In the genomic region with DNA sequence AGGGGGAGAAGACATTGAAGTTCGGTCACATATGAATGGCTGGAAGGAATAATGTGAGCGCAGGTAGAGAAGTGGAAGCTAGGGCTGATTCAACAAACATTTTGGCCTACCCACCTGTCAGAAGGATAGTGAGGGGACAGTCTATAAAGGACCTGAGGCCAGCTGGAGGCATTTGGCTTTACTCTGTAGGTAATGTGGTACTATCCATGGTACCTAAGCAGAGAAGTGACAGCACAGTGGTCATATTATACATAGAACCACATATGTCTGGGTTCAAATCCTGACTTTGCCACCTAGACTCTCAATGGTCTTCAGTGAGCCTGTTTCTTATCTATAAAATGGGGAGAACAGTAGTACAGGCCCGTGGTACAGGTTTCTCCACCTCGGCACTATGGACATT, we compare ENCODE assay signal across 28 cellular contexts.
"Had no signal": no experiment of that assay in that cellular context is flagged by ENCODE, and none has a peak within 500 bp of the region (broad histone marks: within the 10 kb centered on the region; RNA-seq: fewer than 3 reads in every experiment).

No MANE protein-coding gene starts in this region.

- H3K4me1 ChIP-seq: left ventricle myocardium inferior, neural progenitor cell, right atrium auricular region, suprapubic skin, tibial artery, uterus had no signal

- H2AFZ ChIP-seq: neural progenitor cell had no signal

- H3K9ac ChIP-seq: neural progenitor cell had no signal

- H3K36me3 Mint-ChIP-seq: immature natural killer cell; mesothelial cell of epicardium; naive B cell; natural killer cell; neural progenitor cell; stimulated activated effector memory CD8-positive, alpha-beta T cell treated with anti-CD3 and anti-CD28 coated beads, Interleukin-12 subunit alpha, Interleukin-12 subunit beta, amount 100 ng/mL, for 72 hours had no signal

- H3K36me3 ChIP-seq: left ventricle myocardium inferior, neural progenitor cell, neutrophil, ovary, right atrium auricular region, suprapubic skin, thoracic aorta, tibial artery, uterus had no signal

- H3K27me3 ChIP-seq: neural progenitor cell, neutrophil, ovary, right atrium auricular region, suprapubic skin, tibial artery, uterus had no signal

- H3K27me3 Mint-ChIP-seq: naive B cell; progenitor cell of endocrine pancreas; stimulated activated naive CD8-positive, alpha-beta T cell treated with anti-CD3 and anti-CD28 coated beads, Interleukin-15, Interleukin-2, amounts not matched to agents 100 ng/mL and 50 ng/mL, for 24 hours had no signal

- H3K27ac Mint-ChIP-seq: immature natural killer cell; mesothelial cell of epicardium; naive B cell; natural killer cell; nephron progenitor cell; neural progenitor cell; progenitor cell of endocrine pancreas; stimulated activated effector memory CD8-positive, alpha-beta T cell treated with anti-CD3 and anti-CD28 coated beads, Interleukin-12 subunit alpha, Interleukin-12 subunit beta, amount 100 ng/mL, for 72 hours; stimulated activated naive CD8-positive, alpha-beta T cell treated with anti-CD3 and anti-CD28 coated beads, Interleukin-15, Interleukin-2, amounts not matched to agents 100 ng/mL and 50 ng/mL, for 24 hours had no signal

- H3K4me3 ChIP-seq: left ventricle myocardium inferior, lung, neural progenitor cell, ovary, right atrium auricular region, skin epidermis, suprapubic skin, thoracic aorta, tibial artery, uterus had no signal

- DNase-seq: hippocampal formation; immature natural killer cell; left ventricle myocardium inferior; naive B cell; natural killer cell; nephron progenitor cell; occipital lobe; ovary; stimulated activated CD4-positive, alpha-beta T cell treated with anti-CD3 and anti-CD28 coated beads, Interleukin-12 subunit alpha, Interleukin-12 subunit beta, amount 100 ng/mL, for 4 hours; stimulated activated CD4-positive, alpha-beta T cell treated with anti-CD3 and anti-CD28 coated beads, Interleukin-15, amount 100 ng/mL, for 24 hours; stimulated activated CD4-positive, alpha-beta T cell treated with anti-CD3 and anti-CD28 coated beads, Interleukin-2, amount 100 ng/mL, for 24 hours; stimulated activated CD4-positive, alpha-beta T cell treated with anti-CD3 and anti-CD28 coated beads, Interleukin-4, amount 100 ng/mL, for 24 hours; stimulated activated naive CD4-positive, alpha-beta T cell; trophoblast cell; uterus had no signal

- H3K4me2 ChIP-seq: neural progenitor cell had no signal

- H3K27ac ChIP-seq: left ventricle myocardium inferior, neural progenitor cell, neutrophil, ovary, right atrium auricular region, skin epidermis, suprapubic skin, thoracic aorta, tibial artery, uterus had no signal

- H3K9me3 Mint-ChIP-seq: immature natural killer cell; mesothelial cell of epicardium; naive B cell; natural killer cell; nephron progenitor cell; neural progenitor cell; stimulated activated effector memory CD8-positive, alpha-beta T cell treated with anti-CD3 and anti-CD28 coated beads, Interleukin-12 subunit alpha, Interleukin-12 subunit beta, amount 100 ng/mL, for 72 hours; stimulated activated naive CD8-positive, alpha-beta T cell treated with anti-CD3 and anti-CD28 coated beads, Interleukin-15, Interleukin-2, amounts not matched to agents 100 ng/mL and 50 ng/mL, for 24 hours had no signal

- H3K4me3 Mint-ChIP-seq: immature natural killer cell; mesothelial cell of epicardium; naive B cell; natural killer cell; nephron progenitor cell; neural progenitor cell; stimulated activated effector memory CD8-positive, alpha-beta T cell treated with anti-CD3 and anti-CD28 coated beads, Interleukin-12 subunit alpha, Interleukin-12 subunit beta, amount 100 ng/mL, for 72 hours; stimulated activated naive CD8-positive, alpha-beta T cell treated with anti-CD3 and anti-CD28 coated beads, Interleukin-15, Interleukin-2, amounts not matched to agents 100 ng/mL and 50 ng/mL, for 24 hours had no signal

- ATAC-seq: natural killer cell; sciatic nerve; stimulated activated effector memory CD8-positive, alpha-beta T cell treated with anti-CD3 and anti-CD28 coated beads, Interleukin-12 subunit alpha, Interleukin-12 subunit beta, amount 100 ng/mL, for 72 hours had no signal

- H3K9me3 ChIP-seq: left ventricle myocardium inferior, neutrophil, ovary, right atrium auricular region, suprapubic skin, thoracic aorta, tibial artery, uterus had no signal

- H3K4me1 Mint-ChIP-seq: immature natural killer cell; mesothelial cell of epicardium; natural killer cell; nephron progenitor cell; stimulated activated effector memory CD8-positive, alpha-beta T cell treated with anti-CD3 and anti-CD28 coated beads, Interleukin-12 subunit alpha, Interleukin-12 subunit beta, amount 100 ng/mL, for 72 hours had no signal
